In the genomic region with DNA sequence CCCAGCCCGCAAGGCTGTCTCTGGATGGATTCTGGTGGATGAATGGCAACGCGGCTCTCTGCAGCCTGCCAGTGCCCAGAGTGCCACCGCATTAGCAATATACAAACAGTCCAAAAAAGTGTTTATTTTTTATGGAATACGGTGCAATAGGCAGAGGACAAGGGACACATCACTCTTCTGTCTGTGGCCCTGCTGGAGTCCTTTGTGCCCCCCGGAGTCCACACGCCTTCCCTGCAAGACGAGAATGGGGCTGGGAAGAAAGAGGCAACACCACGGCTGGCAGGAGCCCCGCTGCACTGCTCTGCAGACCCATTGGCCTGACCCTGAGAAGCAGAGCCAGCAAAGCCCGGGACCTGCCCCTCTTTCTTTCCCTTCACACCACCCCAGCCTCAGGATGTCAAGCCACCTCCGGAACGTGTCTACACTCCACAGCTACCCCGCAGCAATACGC, we compare ENCODE assay signal across 1 cellular context.
TF ChIP-seq lines count a peak whose summit lies in the region.

No MANE protein-coding gene starts in this region.

TF ChIP-seq in GM23338, 12 proteins besides CTCF, POLR2A, EP300 and RAD21 (continued from another document):
- TF ChIP-seq ZNF462 (CRISPR knock-in tag; IDR thresholded peaks at IDR 0.05) (no peak), POLR2AphosphoS5 (IDR thresholded peaks at IDR 0.05; ENCODE audit: low read depth) (no peak), ETS1 (IDR thresholded peaks at IDR 0.05) (no peak), NANOG (IDR thresholded peaks at IDR 0.05; ENCODE audit: borderline replicate concordance) (no peak), EZH2phosphoT487 (IDR thresholded peaks at IDR 0.05; ENCODE audit: unreplicated experiment) (no peak), CREB1 (CRISPR knock-in tag; IDR thresholded peaks at IDR 0.05; ENCODE audit: low read depth) (no peak), ZNF331 (CRISPR knock-in tag; IDR thresholded peaks at IDR 0.05; ENCODE audit: low read depth) (no peak)
